ENCODE assay signal across 11 cellular contexts in genomic region chr1:224613486-224613885, GRCh38.
"Had no signal": no experiment of that assay in that cellular context is flagged by ENCODE, and none has a peak within 500 bp of the region (broad histone marks: within the 10 kb centered on the region; RNA-seq: fewer than 3 reads in every experiment).

No MANE protein-coding gene starts in this region.

- ATAC-seq: activated naive CD4-positive, alpha-beta T cell treated with anti-CD3 and anti-CD28 coated beads, Interleukin-2, amount 50 U/mL, for 72 hours; activated naive CD8-positive, alpha-beta T cell treated with anti-CD3 and anti-CD28 coated beads, Interleukin-2, amount 50 U/mL, for 24 hours; activated T-cell treated with anti-CD3 and anti-CD28 coated beads, Interleukin-2, amount 50 U/mL, for 4 hours; activated T-cell treated with anti-CD3 and anti-CD28 coated beads, Interleukin-2, amount 50 U/mL, for 72 hours; activated T-helper 17 cell treated with anti-CD3 and anti-CD28 coated beads, Interleukin-2, amount 50 U/mL, for 72 hours; body of pancreas had no signal

- H3K27ac ChIP-seq: adrenal gland, ascending aorta, body of pancreas, brain microvascular endothelial cell, breast epithelium, cardiac muscle cell had no signal

- H3K4me3 ChIP-seq: adrenal gland, ascending aorta, body of pancreas, breast epithelium, cardiac muscle cell had no signal

- H3K36me3 ChIP-seq: adrenal gland, ascending aorta, brain microvascular endothelial cell, breast epithelium, cardiac muscle cell had no signal

- H3K9me3 ChIP-seq: adrenal gland, ascending aorta, body of pancreas, breast epithelium had no signal
